In genomic region chr9:109124089-109124488, GRCh38 we compare ENCODE assay signal across 26 cellular contexts. TPM values are rescaled to one million over a fixed set of nuclear protein-coding genes. Genes with fewer than 3 reads are reported as not detected.
"Had no signal": no experiment of that assay in that cellular context is flagged by ENCODE, and none has a peak within 500 bp of the region (broad histone marks: within the 10 kb centered on the region; RNA-seq: fewer than 3 reads in every experiment).

No MANE protein-coding gene starts in this region.

- H3K27me3 Mint-ChIP-seq: progenitor cell of endocrine pancreas; stimulated activated memory B cell treated with anti-CD40 and anti-IgM and Interleukin-4, amounts not matched to agents 10 μg/mL and 1 μg/mL and 100 μg/mL, for 72 hours; stimulated activated naive CD8-positive, alpha-beta T cell treated with anti-CD3 and anti-CD28 coated beads, Interleukin-15, Interleukin-2, amounts not matched to agents 100 ng/mL and 50 ng/mL, for 24 hours had no signal

- H2AFZ ChIP-seq: neural progenitor cell had no signal

- H3K4me1 ChIP-seq: testis, vagina had no signal

- H3K27ac Mint-ChIP-seq: natural killer cell; neural progenitor cell; progenitor cell of endocrine pancreas; stimulated activated memory B cell treated with anti-CD40 and anti-IgM and Interleukin-4, amounts not matched to agents 10 μg/mL and 1 μg/mL and 100 μg/mL, for 72 hours; stimulated activated naive CD8-positive, alpha-beta T cell treated with anti-CD3 and anti-CD28 coated beads, Interleukin-15, Interleukin-2, amounts not matched to agents 100 ng/mL and 50 ng/mL, for 24 hours had no signal

- H3K27ac ChIP-seq: dorsolateral prefrontal cortex, heart left ventricle, neural progenitor cell, ovary, testis, tibial nerve, upper lobe of right lung, vagina had no signal

- H3K36me3 Mint-ChIP-seq: natural killer cell; neural progenitor cell; stimulated activated memory B cell treated with anti-CD40 and anti-IgM and Interleukin-4, amounts not matched to agents 10 μg/mL and 1 μg/mL and 100 μg/mL, for 72 hours had no signal

- H3K9ac ChIP-seq: neural progenitor cell had no signal

- H3K9me3 ChIP-seq: heart left ventricle, ovary, spleen, testis, tibial nerve, upper lobe of right lung, vagina had no signal

- H3K4me3 ChIP-seq: dorsolateral prefrontal cortex, heart left ventricle, neural progenitor cell, ovary, spleen, testis, tibial nerve, upper lobe of right lung, vagina had no signal

- H3K9me3 Mint-ChIP-seq: natural killer cell; neural progenitor cell; stimulated activated memory B cell treated with anti-CD40 and anti-IgM and Interleukin-4, amounts not matched to agents 10 μg/mL and 1 μg/mL and 100 μg/mL, for 72 hours; stimulated activated naive CD8-positive, alpha-beta T cell treated with anti-CD3 and anti-CD28 coated beads, Interleukin-15, Interleukin-2, amounts not matched to agents 100 ng/mL and 50 ng/mL, for 24 hours had no signal

- H3K27me3 ChIP-seq: dorsolateral prefrontal cortex, heart left ventricle, neural progenitor cell, ovary, spleen, testis, tibial nerve, upper lobe of right lung, vagina had no signal

- H3K4me2 ChIP-seq: neural progenitor cell had no signal

- DNase-seq: cortex of kidney; dorsolateral prefrontal cortex; effector memory CD4-positive, alpha-beta T cell; heart left ventricle; hypothalamus; kidney glomerular epithelial cell; mammary epithelial cell; natural killer cell; nucleus accumbens; ovary; right cardiac atrium; spleen; stimulated activated CD4-positive, alpha-beta T cell treated with anti-CD3 and anti-CD28 coated beads, Interleukin-15, amount 100 ng/mL, for 24 hours; stimulated activated CD4-positive, alpha-beta T cell treated with anti-CD3 and anti-CD28 coated beads, Interleukin-1b, Interleukin-23, amount 100 ng/mL, for 48 hours; stimulated activated CD4-positive, alpha-beta T cell treated with anti-CD3 and anti-CD28 coated beads, Interleukin-4, amount 100 ng/mL, for 24 hours; testis had no signal

- H3K4me3 Mint-ChIP-seq: natural killer cell; stimulated activated memory B cell treated with anti-CD40 and anti-IgM and Interleukin-4, amounts not matched to agents 10 μg/mL and 1 μg/mL and 100 μg/mL, for 72 hours; stimulated activated naive CD8-positive, alpha-beta T cell treated with anti-CD3 and anti-CD28 coated beads, Interleukin-15, Interleukin-2, amounts not matched to agents 100 ng/mL and 50 ng/mL, for 24 hours had no signal

- H3K4me1 Mint-ChIP-seq: stimulated activated memory B cell treated with anti-CD40 and anti-IgM and Interleukin-4, amounts not matched to agents 10 μg/mL and 1 μg/mL and 100 μg/mL, for 72 hours had no signal

- H3K36me3 ChIP-seq: heart left ventricle, neural progenitor cell, ovary, spleen, tibial nerve, upper lobe of right lung, vagina had no signal

- ATAC-seq: esophagus mucosa; heart left ventricle; natural killer cell; right cardiac atrium; stimulated activated memory B cell treated with anti-CD40 and anti-IgM and Interleukin-4, amounts not matched to agents 10 μg/mL and 1 μg/mL and 100 μg/mL, for 72 hours had no signal

RNA-seq across cellular contexts. Expression of gene FRRS1L, which starts 43.0 kb away (rescaled TPM):
- total RNA-seq: esophagus mucosa, myocyte, natural killer cell, spleen had no signal
- polyA plus RNA-seq: liver had no signal
